ENCODE assay signal across 2 cellular contexts in genomic region chr18:49016648-49017539, GRCh38.
TF ChIP-seq lines count a peak whose summit lies in the region.

No MANE protein-coding gene starts in this region.

TF ChIP-seq in K562, 482 proteins besides CTCF, POLR2A, EP300 and RAD21 (continued from another document and continues in another):
- TF ChIP-seq GMEB1 (CRISPR knock-in tag; IDR thresholded peaks at IDR 0.05), result no peak
- TF ChIP-seq ARID1B (IDR thresholded peaks at IDR 0.05), result peak; percentile 33; the same call in 1 of the 2 replicates
- no peak for TF ChIP-seq ETV6 (IDR thresholded peaks at IDR 0.05; ENCODE audit: borderline replicate concordance in 1 of 2, low read depth in 2 of 2, low read length in 1 of 2)
- TF ChIP-seq ETV6 (CRISPR knock-in tag; IDR thresholded peaks at IDR 0.05; ENCODE audit: borderline replicate concordance), result no peak
- peak; percentile 37; the same call in 1 of the 2 replicates for TF ChIP-seq VEZF1 (CRISPR knock-in tag; IDR thresholded peaks at IDR 0.05)
- no peak for TF ChIP-seq ZBTB9 (CRISPR knock-in tag; IDR thresholded peaks at IDR 0.05)
- no peak for TF ChIP-seq SP2 (IDR thresholded peaks at IDR 0.05; ENCODE audit: extremely low read depth, low read depth, low read length, poor library complexity, severe bottlenecking)
- no peak for TF ChIP-seq TAF1 (IDR thresholded peaks at IDR 0.05; ENCODE audit: control insufficient read depth, extremely low read depth, insufficient read depth, low read length, severe bottlenecking)
- TF ChIP-seq THRB (CRISPR knock-in tag; conservative IDR thresholded peaks at IDR 0.05), result no peak
- TF ChIP-seq KAT7 (CRISPR knock-in tag; IDR thresholded peaks at IDR 0.05; ENCODE audit: borderline replicate concordance), result no peak
- no peak for TF ChIP-seq KDM2B (CRISPR knock-in tag; IDR thresholded peaks at IDR 0.05)
- TF ChIP-seq FOSL1 (tag; conservative IDR thresholded peaks at IDR 0.05), result peak; percentile 72
- no peak for TF ChIP-seq PYGO2 (tag; IDR thresholded peaks at IDR 0.05)
- TF ChIP-seq BACH1 (tag; IDR thresholded peaks at IDR 0.05), result no peak
- TF ChIP-seq LARP7 (IDR thresholded peaks at IDR 0.05), result no peak
- no peak for TF ChIP-seq ZBED1 (IDR thresholded peaks at IDR 0.05)
- TF ChIP-seq MIER1 (IDR thresholded peaks at IDR 0.05; ENCODE audit: low read depth), result no peak
- no peak for TF ChIP-seq CHD4 (IDR thresholded peaks at IDR 0.05; ENCODE audit: insufficient read depth, insufficient replicate concordance, low read depth, low read length, poor library complexity, severe bottlenecking)
- TF ChIP-seq ZNF23 (CRISPR knock-in tag; IDR thresholded peaks at IDR 0.05), result no peak
- no peak for TF ChIP-seq EHMT2 (IDR thresholded peaks at IDR 0.05)

TF ChIP-seq in HepG2, 621 proteins besides CTCF, POLR2A, EP300 and RAD21 (continued from another document and continues in another):
- TF ChIP-seq FOXA3 (CRISPR knock-in tag; IDR thresholded peaks at IDR 0.05) (peak; percentile 11; the same call in 1 of the 2 replicates), MED1 (CRISPR knock-in tag; IDR thresholded peaks at IDR 0.05) (0 out of 2 replicates have a peak, but pooled peaks have one; percentile 32), PATZ1 (CRISPR knock-in tag; IDR thresholded peaks at IDR 0.05) (peak; percentile 69), SAP130 (CRISPR knock-in tag; IDR thresholded peaks at IDR 0.05; ENCODE audit: low read depth) (peak; percentile 33; the same call in 1 of the 2 replicates), PCBP1 (IDR thresholded peaks at IDR 0.05; ENCODE audit: borderline replicate concordance, low read depth, low read length) (0 out of 2 replicates have a peak, but pooled peaks have one; percentile 39), ZBTB33 (CRISPR knock-in tag; IDR thresholded peaks at IDR 0.05) (peak; percentile 40; the same call in 1 of the 2 replicates), FOXC1 (CRISPR knock-in tag; IDR thresholded peaks at IDR 0.05; ENCODE audit: borderline replicate concordance) (no peak), JUN (CRISPR knock-in tag; IDR thresholded peaks at IDR 0.05) (peak; percentile 75), HNF1B (CRISPR knock-in tag; IDR thresholded peaks at IDR 0.05) (0 out of 2 replicates have a peak, but pooled peaks have one; percentile 25), ZNF225 (CRISPR knock-in tag; IDR thresholded peaks at IDR 0.05) (0 out of 2 replicates have a peak, but pooled peaks have one; percentile 7), ZBTB7B (CRISPR knock-in tag; IDR thresholded peaks at IDR 0.05) (peak; percentile 41; the same call in 1 of the 2 replicates), TBX3 (IDR thresholded peaks at IDR 0.05; ENCODE audit: borderline replicate concordance) (peak; percentile 78), JUNB (CRISPR knock-in tag; IDR thresholded peaks at IDR 0.05; ENCODE audit: borderline replicate concordance) (peak; percentile 60; the same call in 1 of the 2 replicates), ZBTB7A (CRISPR knock-in tag; IDR thresholded peaks at IDR 0.05) (peak; percentile 46; the same call in 1 of the 2 replicates), ZSCAN25 (CRISPR knock-in tag; IDR thresholded peaks at IDR 0.05) (peak; percentile 22; the same call in 1 of the 2 replicates), NR2F2 (IDR thresholded peaks at IDR 0.05; ENCODE audit: borderline replicate concordance, low read depth) (no peak), ZNF598 (CRISPR knock-in tag; IDR thresholded peaks at IDR 0.05; ENCODE audit: borderline replicate concordance) (0 out of 2 replicates have a peak, but pooled peaks have one; percentile 26), ZNF292 (CRISPR knock-in tag; IDR thresholded peaks at IDR 0.05; ENCODE audit: borderline replicate concordance, low read depth) (0 out of 2 replicates have a peak, but pooled peaks have one; percentile 20), TEAD3 (CRISPR knock-in tag; optimal IDR thresholded peaks at IDR 0.05; ENCODE audit: borderline replicate concordance) (peak; percentile 85), FOSL2 (CRISPR knock-in tag; IDR thresholded peaks at IDR 0.05) (peak; percentile 95), ZNF646 (CRISPR knock-in tag; IDR thresholded peaks at IDR 0.05) (peak; percentile 89), ZNF501 (CRISPR knock-in tag; IDR thresholded peaks at IDR 0.05) (0 out of 2 replicates have a peak, but pooled peaks have one; percentile 38), ZFY (CRISPR knock-in tag; IDR thresholded peaks at IDR 0.05) (peak; percentile 24; the same call in 1 of the 2 replicates), HNRNPL (IDR thresholded peaks at IDR 0.05; ENCODE audit: low read depth, low read length) (0 out of 2 replicates have a peak, but pooled peaks have one; percentile 39)
- TF ChIP-seq, protein P1, sequence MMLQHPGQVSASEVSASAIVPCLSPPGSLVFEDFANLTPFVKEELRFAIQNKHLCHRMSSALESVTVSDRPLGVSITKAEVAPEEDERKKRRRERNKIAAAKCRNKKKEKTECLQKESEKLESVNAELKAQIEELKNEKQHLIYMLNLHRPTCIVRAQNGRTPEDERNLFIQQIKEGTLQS (CRISPR knock-in tag; IDR thresholded peaks at IDR 0.05), result peak; percentile 86; the same call in 1 of the 2 replicates
- TF ChIP-seq, protein P2, sequence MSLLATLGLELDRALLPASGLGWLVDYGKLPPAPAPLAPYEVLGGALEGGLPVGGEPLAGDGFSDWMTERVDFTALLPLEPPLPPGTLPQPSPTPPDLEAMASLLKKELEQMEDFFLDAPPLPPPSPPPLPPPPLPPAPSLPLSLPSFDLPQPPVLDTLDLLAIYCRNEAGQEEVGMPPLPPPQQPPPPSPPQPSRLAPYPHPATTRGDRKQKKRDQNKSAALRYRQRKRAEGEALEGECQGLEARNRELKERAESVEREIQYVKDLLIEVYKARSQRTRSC (CRISPR knock-in tag; IDR thresholded peaks at IDR 0.05; ENCODE audit: low read depth), result 0 out of 2 replicates have a peak, but pooled peaks have one; percentile 33
- TF ChIP-seq, protein P3, sequence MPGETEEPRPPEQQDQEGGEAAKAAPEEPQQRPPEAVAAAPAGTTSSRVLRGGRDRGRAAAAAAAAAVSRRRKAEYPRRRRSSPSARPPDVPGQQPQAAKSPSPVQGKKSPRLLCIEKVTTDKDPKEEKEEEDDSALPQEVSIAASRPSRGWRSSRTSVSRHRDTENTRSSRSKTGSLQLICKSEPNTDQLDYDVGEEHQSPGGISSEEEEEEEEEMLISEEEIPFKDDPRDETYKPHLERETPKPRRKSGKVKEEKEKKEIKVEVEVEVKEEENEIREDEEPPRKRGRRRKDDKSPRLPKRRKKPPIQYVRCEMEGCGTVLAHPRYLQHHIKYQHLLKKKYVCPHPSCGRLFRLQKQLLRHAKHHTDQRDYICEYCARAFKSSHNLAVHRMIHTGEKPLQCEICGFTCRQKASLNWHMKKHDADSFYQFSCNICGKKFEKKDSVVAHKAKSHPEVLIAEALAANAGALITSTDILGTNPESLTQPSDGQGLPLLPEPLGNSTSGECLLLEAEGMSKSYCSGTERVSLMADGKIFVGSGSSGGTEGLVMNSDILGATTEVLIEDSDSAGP (CRISPR knock-in tag; IDR thresholded peaks at IDR 0.05; ENCODE audit: borderline replicate concordance), result peak; percentile 53; the same call in 1 of the 2 replicates
- TF ChIP-seq, protein P4, sequence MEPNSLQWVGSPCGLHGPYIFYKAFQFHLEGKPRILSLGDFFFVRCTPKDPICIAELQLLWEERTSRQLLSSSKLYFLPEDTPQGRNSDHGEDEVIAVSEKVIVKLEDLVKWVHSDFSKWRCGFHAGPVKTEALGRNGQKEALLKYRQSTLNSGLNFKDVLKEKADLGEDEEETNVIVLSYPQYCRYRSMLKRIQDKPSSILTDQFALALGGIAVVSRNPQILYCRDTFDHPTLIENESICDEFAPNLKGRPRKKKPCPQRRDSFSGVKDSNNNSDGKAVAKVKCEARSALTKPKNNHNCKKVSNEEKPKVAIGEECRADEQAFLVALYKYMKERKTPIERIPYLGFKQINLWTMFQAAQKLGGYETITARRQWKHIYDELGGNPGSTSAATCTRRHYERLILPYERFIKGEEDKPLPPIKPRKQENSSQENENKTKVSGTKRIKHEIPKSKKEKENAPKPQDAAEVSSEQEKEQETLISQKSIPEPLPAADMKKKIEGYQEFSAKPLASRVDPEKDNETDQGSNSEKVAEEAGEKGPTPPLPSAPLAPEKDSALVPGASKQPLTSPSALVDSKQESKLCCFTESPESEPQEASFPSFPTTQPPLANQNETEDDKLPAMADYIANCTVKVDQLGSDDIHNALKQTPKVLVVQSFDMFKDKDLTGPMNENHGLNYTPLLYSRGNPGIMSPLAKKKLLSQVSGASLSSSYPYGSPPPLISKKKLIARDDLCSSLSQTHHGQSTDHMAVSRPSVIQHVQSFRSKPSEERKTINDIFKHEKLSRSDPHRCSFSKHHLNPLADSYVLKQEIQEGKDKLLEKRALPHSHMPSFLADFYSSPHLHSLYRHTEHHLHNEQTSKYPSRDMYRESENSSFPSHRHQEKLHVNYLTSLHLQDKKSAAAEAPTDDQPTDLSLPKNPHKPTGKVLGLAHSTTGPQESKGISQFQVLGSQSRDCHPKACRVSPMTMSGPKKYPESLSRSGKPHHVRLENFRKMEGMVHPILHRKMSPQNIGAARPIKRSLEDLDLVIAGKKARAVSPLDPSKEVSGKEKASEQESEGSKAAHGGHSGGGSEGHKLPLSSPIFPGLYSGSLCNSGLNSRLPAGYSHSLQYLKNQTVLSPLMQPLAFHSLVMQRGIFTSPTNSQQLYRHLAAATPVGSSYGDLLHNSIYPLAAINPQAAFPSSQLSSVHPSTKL (CRISPR knock-in tag; IDR thresholded peaks at IDR 0.05), result 0 out of 2 replicates have a peak, but pooled peaks have one; percentile 18
